ENCODE assay signal across 18 cellular contexts in genomic region chr12:51254592-51254991, GRCh38. TPM values are rescaled to one million over a fixed set of nuclear protein-coding genes. Genes with fewer than 3 reads are reported as not detected.
"Had no signal": no experiment of that assay in that cellular context is flagged by ENCODE, and none has a peak within 500 bp of the region (broad histone marks: within the 10 kb centered on the region; RNA-seq: fewer than 3 reads in every experiment).

No MANE protein-coding gene starts in this region.

- H3K27ac ChIP-seq: body of pancreas, coronary artery, foreskin keratinocyte, lower lobe of right lung, pancreas, tibial artery, vagina had no signal

- H3K36me3 ChIP-seq: lower lobe of right lung, pancreas, tibial artery, vagina had no signal

- H3K9me3 Mint-ChIP-seq: activated naive CD4-positive, alpha-beta T cell treated with anti-CD3 and anti-CD28 coated beads for 36 hours; activated T-helper 2 cell treated with anti-CD3 and anti-CD28 coated beads, Interferon-gamma antibody, Interleukin-2, Interleukin-4, amounts not matched to agents 10 μg/mL and 5 μg/mL and 100 μg/mL, durations not matched to agents 14 hours and 24 hours and 36 hours had no signal

- H3K27me3 ChIP-seq: body of pancreas, foreskin keratinocyte, pancreas, tibial artery, vagina had no signal

- H3K4me3 ChIP-seq: body of pancreas, coronary artery, lower lobe of right lung, pancreas, tibial artery, vagina had no signal

- FAIRE-seq: endothelial cell of umbilical vein, pancreas had no signal

- H3K27ac Mint-ChIP-seq: activated naive CD4-positive, alpha-beta T cell treated with anti-CD3 and anti-CD28 coated beads for 36 hours; activated T-helper 2 cell treated with anti-CD3 and anti-CD28 coated beads, Interferon-gamma antibody, Interleukin-2, Interleukin-4, amounts not matched to agents 10 μg/mL and 5 μg/mL and 100 μg/mL, durations not matched to agents 14 hours and 24 hours and 36 hours had no signal

- DNase-seq: activated CD4-positive, alpha-beta T cell treated with anti-CD3 and anti-CD28 coated beads, Interleukin-2, amount 50 U/mL, for 1 hour; activated naive CD4-positive, alpha-beta T cell treated with anti-CD3 and anti-CD28 coated beads for 36 hours; body of pancreas; caudate nucleus; effector CD4-positive, alpha-beta T cell; foreskin keratinocyte; lower lobe of right lung; midbrain; pancreas; stimulated activated CD4-positive, alpha-beta T cell treated with anti-CD3 and anti-CD28 coated beads, Interleukin-12 subunit alpha, Interleukin-12 subunit beta, amount 100 ng/mL, for 4 hours; stimulated activated CD4-positive, alpha-beta T cell treated with anti-CD3 and anti-CD28 coated beads, Interleukin-2, amount 100 ng/mL, for 24 hours; SW 1271 had no signal

- H3K9me3 ChIP-seq: body of pancreas, lower lobe of right lung, pancreas, tibial artery, vagina had no signal

- H3K4me3 Mint-ChIP-seq: activated naive CD4-positive, alpha-beta T cell treated with anti-CD3 and anti-CD28 coated beads for 36 hours had no signal

- H3K4me1 ChIP-seq: body of pancreas, foreskin keratinocyte, lower lobe of right lung, pancreas, tibial artery, vagina had no signal

- ATAC-seq: activated CD4-positive, CD25-positive, alpha-beta regulatory T cell treated with anti-CD3 and anti-CD28 coated beads, Interleukin-2, amount 50 U/mL, for 24 hours; body of pancreas; foreskin keratinocyte; lower lobe of right lung; pancreas had no signal

RNA-seq across cellular contexts. Expression of gene SMAGP, which starts 15.6 kb away (rescaled TPM):
- total RNA-seq: activated T-helper 2 cell treated with anti-CD3 and anti-CD28 coated beads, Interferon-gamma antibody, Interleukin-2, Interleukin-4, amounts not matched to agents 10 μg/mL and 5 μg/mL and 100 μg/mL, durations not matched to agents 14 hours and 24 hours and 36 hours had no signal
